Comparison of ENCODE assay signal across 8 cellular contexts in genomic region chr1:10866314-10867091, GRCh38.
DNase-seq lines count a peak whose midpoint lies in the region; ATAC-seq and TF ChIP-seq lines count a peak whose summit lies in the region.

No MANE protein-coding gene starts in this region.

- H3K27me3 Mint-ChIP-seq in Caco-2 (ENCODE audit: insufficient read depth, unreplicated experiment), result peaks cover 17% of the 10 kb centered on the region
- peaks cover 64% of the 10 kb centered on the region for H3K27me3 Mint-ChIP-seq in activated naive CD4-positive, alpha-beta T cell treated with anti-CD3 and anti-CD28 coated beads for 36 hours (ENCODE audit: low read depth)

- peaks cover 14% of the 10 kb centered on the region for H3K4me1 ChIP-seq in Caco-2
- H3K4me1 ChIP-seq in right cardiac atrium (ENCODE audit: control insufficient read depth, insufficient read depth, low read length), result no peaks in the 10 kb centered on the region

- DNase-seq in Caco-2 (peak; percentile 32 to 48), NCI-H226 (peak; percentile 30), right cardiac atrium (no peak), NCI-H2107 (lab: John Stamatoyannopoulos, UW) (no peak), kidney tubule cell (ENCODE audit: low spot score) (no peak)
- peak; percentile 46 for DNase-seq in activated naive CD4-positive, alpha-beta T cell treated with anti-CD3 and anti-CD28 coated beads for 36 hours
- peak in 2 of 3 donors; percentile 8 for DNase-seq in stimulated activated CD4-positive, alpha-beta T cell treated with anti-CD3 and anti-CD28 coated beads, Interleukin-12 subunit alpha, Interleukin-12 subunit beta, amount 100 ng/mL, for 48 hours (ENCODE audit: low read depth in 2 of 3, low spot score in 1 of 3)

- no peak overlapping the region for H3K27ac Mint-ChIP-seq in Caco-2 (ENCODE audit: unreplicated experiment)
- no peak overlapping the region for H3K27ac Mint-ChIP-seq in activated naive CD4-positive, alpha-beta T cell treated with anti-CD3 and anti-CD28 coated beads for 36 hours

- ATAC-seq in right cardiac atrium (peak; percentile 3 to 30), GM19455 (IDR thresholded peaks at IDR 0.05; ENCODE audit: unreplicated experiment) (no peak)

- TF ChIP-seq CTCF in Caco-2 (IDR thresholded peaks at IDR 0.05; ENCODE audit: insufficient read depth in 1 of 2, low read depth in 1 of 2, low read length in 1 of 2, severe bottlenecking in 1 of 2, unreplicated experiment in 1 of 2), result no peak

- intact Hi-C loops in Caco-2 (cut with micrococcal nuclease; ENCODE audit: unreplicated experiment), result loop anchor here (5.0 kb wide), 1 partner anchor 354 kb away; no protein-coding TSS in a partner anchor
- intact Hi-C loops in activated naive CD4-positive, alpha-beta T cell treated with anti-CD3 and anti-CD28 coated beads for 36 hours (cut with micrococcal nuclease), result loop anchor here (1.0 to 2.0 kb wide), 6 partner anchors 74 to 436 kb away; partner anchors contain the start of gene CENPS
- intact Hi-C loops in right cardiac atrium (cut with DNase I), result loop anchor here in 3 of 4 donors (5.0 to 10.0 kb wide), 6 partner anchors 182 to 369 kb away; no protein-coding TSS in a partner anchor

- H3K4me3 Mint-ChIP-seq in Caco-2 (ENCODE audit: unreplicated experiment), result peak overlapping the region; percentile 67
- H3K4me3 Mint-ChIP-seq in activated naive CD4-positive, alpha-beta T cell treated with anti-CD3 and anti-CD28 coated beads for 36 hours, result peak overlapping the region; percentile 44

- no peak overlapping the region for H3K27ac ChIP-seq in right cardiac atrium (ENCODE audit: low read length)

- no peaks in the 10 kb centered on the region for H3K36me3 Mint-ChIP-seq in Caco-2 (ENCODE audit: insufficient read depth, unreplicated experiment)
- H3K36me3 Mint-ChIP-seq in activated naive CD4-positive, alpha-beta T cell treated with anti-CD3 and anti-CD28 coated beads for 36 hours (ENCODE audit: low read depth), result no peaks in the 10 kb centered on the region

- POLR2A ChIA-PET in Caco-2 (lab: Charles Lee), result interaction anchor here (0.7 kb wide), 2 partner anchors 25 to 35 kb away, joined by 4 to 12 read pairs; no protein-coding TSS in a partner anchor

- WGBS in right cardiac atrium, result 8% methylated on average over 31 of the region's 31 CpGs

- CTCF ChIA-PET in Caco-2 (lab: Charles Lee), result interaction anchor here (0.6 to 0.9 kb wide), 2 partner anchors 346 to 430 kb away, joined by 3 to 7 read pairs; no protein-coding TSS in a partner anchor
- CTCF ChIA-PET in activated naive CD4-positive, alpha-beta T cell treated with anti-CD3 and anti-CD28 coated beads for 36 hours (lab: Charles Lee), result interaction anchor here (1.0 to 1.2 kb wide), 2 partner anchors 74 to 90 kb away, joined by 3 read pairs; no protein-coding TSS in a partner anchor

- no peaks in the 10 kb centered on the region for H3K9me3 Mint-ChIP-seq in Caco-2 (ENCODE audit: unreplicated experiment)
- H3K9me3 Mint-ChIP-seq in activated naive CD4-positive, alpha-beta T cell treated with anti-CD3 and anti-CD28 coated beads for 36 hours, result no peaks in the 10 kb centered on the region

- no peaks in the 10 kb centered on the region for H3K9me3 ChIP-seq in Caco-2
- no peaks in the 10 kb centered on the region for H3K9me3 ChIP-seq in right cardiac atrium (ENCODE audit: control insufficient read depth, low read length)

- H3K4me1 Mint-ChIP-seq in Caco-2 (ENCODE audit: low read depth, unreplicated experiment), result peaks cover 5% of the 10 kb centered on the region
- H3K4me1 Mint-ChIP-seq in activated naive CD4-positive, alpha-beta T cell treated with anti-CD3 and anti-CD28 coated beads for 36 hours (ENCODE audit: low read depth), result peaks cover 12% of the 10 kb centered on the region

- H3K4me3 ChIP-seq in Caco-2 (ENCODE audit: low read depth, low read length), result peak overlapping the region; percentile 44
- H3K4me3 ChIP-seq in right cardiac atrium (ENCODE audit: low read length), result peak overlapping the region; percentile 49

- H3K36me3 ChIP-seq in Caco-2 (ENCODE audit: control insufficient read depth, insufficient read depth, low read length), result no peaks in the 10 kb centered on the region

- H3K27me3 ChIP-seq in Caco-2 (replicated peaks; ENCODE audit: control insufficient read depth, insufficient read depth, low read length) (no peaks in the 10 kb centered on the region), right cardiac atrium (ENCODE audit: control insufficient read depth, insufficient read depth) (no peaks in the 10 kb centered on the region)

- no TSS peak for BruUV-seq in Caco-2 (replicated peaks; lab: Mats Ljungman, UMichigan)

Comparison
In these comparisons a context has a peak if more than half of its experiments do, and no peak if none do; other contexts are left out.
1. DNase-seq: peak in Caco-2 (2 of 2), NCI-H226 (single experiment), activated naive CD4-positive, alpha-beta T cell treated with anti-CD3 and anti-CD28 coated beads for 36 hours (single experiment) and stimulated activated CD4-positive, alpha-beta T cell treated with anti-CD3 and anti-CD28 coated beads, Interleukin-12 subunit alpha, Interleukin-12 subunit beta, amount 100 ng/mL, for 48 hours (2 of 3); none in right cardiac atrium (0 of 3), NCI-H2107 (single experiment) and kidney tubule cell (single experiment).